3 cellular contexts compared by ENCODE assay signal in genomic region chr11:17643506-17644405, GRCh38.
TF ChIP-seq lines count a peak whose summit lies in the region.

No MANE protein-coding gene starts in this region.

TF ChIP-seq in SK-N-SH, 30 proteins besides CTCF, POLR2A, EP300 and RAD21 (continued from another document and continues in another):
- TF ChIP-seq PBX3 (IDR thresholded peaks at IDR 0.05) (no peak), USF1 (IDR thresholded peaks at IDR 0.05; ENCODE audit: borderline replicate concordance, low read depth) (no peak), MAX (IDR thresholded peaks at IDR 0.05; ENCODE audit: low read depth) (no peak), GATA2 (CRISPR knock-in tag; IDR thresholded peaks at IDR 0.05) (no peak), TEAD4 (IDR thresholded peaks at IDR 0.05; ENCODE audit: borderline replicate concordance, insufficient read depth) (no peak), NFIC (IDR thresholded peaks at IDR 0.05; ENCODE audit: borderline replicate concordance) (no peak), FOXJ3 (CRISPR knock-in tag; IDR thresholded peaks at IDR 0.05) (no peak), ELF1 (IDR thresholded peaks at IDR 0.05) (no peak), ZBTB33 (IDR thresholded peaks at IDR 0.05; ENCODE audit: borderline replicate concordance, low read depth) (no peak), RXRA (IDR thresholded peaks at IDR 0.05; ENCODE audit: borderline replicate concordance, low read depth) (no peak), NRF1 (IDR thresholded peaks at IDR 0.05; ENCODE audit: low read depth, low read length) (no peak), IRF3 (IDR thresholded peaks at IDR 0.05; ENCODE audit: low read depth, low read length) (no peak)

TF ChIP-seq in SK-N-SH treated with all-trans-retinoic acid at 6 μM for 48 hours, 23 proteins besides CTCF, POLR2A, EP300 and RAD21 (continued from another document):
- TF ChIP-seq CREB5 (CRISPR knock-in tag; IDR thresholded peaks at IDR 0.05; ENCODE audit: low read depth): no peak
- no peak for TF ChIP-seq ARNTL (CRISPR knock-in tag; IDR thresholded peaks at IDR 0.05; ENCODE audit: borderline replicate concordance, low read depth)
- no peak for TF ChIP-seq CSRNP3 (CRISPR knock-in tag; IDR thresholded peaks at IDR 0.05)
- TF ChIP-seq TSHZ2 (CRISPR knock-in tag; IDR thresholded peaks at IDR 0.05): no peak
- TF ChIP-seq ZC3H10 (CRISPR knock-in tag; IDR thresholded peaks at IDR 0.05): no peak
- TF ChIP-seq RARB (CRISPR knock-in tag; IDR thresholded peaks at IDR 0.05): no peak
- TF ChIP-seq ZFP3 (CRISPR knock-in tag; IDR thresholded peaks at IDR 0.05): no peak
TF ChIP-seq in SK-N-SH treated with all-trans-retinoic acid at 6 μM for 48 hours: peak in this region for 0.

TF ChIP-seq in HCT116, 20 proteins besides CTCF, POLR2A, EP300 and RAD21 (continued from another document):
- no peak for TF ChIP-seq REST (IDR thresholded peaks at IDR 0.05; ENCODE audit: low read depth)
- no peak for TF ChIP-seq MAX (IDR thresholded peaks at IDR 0.05)
